ENCODE assay signal across 26 cellular contexts in the genomic region with DNA sequence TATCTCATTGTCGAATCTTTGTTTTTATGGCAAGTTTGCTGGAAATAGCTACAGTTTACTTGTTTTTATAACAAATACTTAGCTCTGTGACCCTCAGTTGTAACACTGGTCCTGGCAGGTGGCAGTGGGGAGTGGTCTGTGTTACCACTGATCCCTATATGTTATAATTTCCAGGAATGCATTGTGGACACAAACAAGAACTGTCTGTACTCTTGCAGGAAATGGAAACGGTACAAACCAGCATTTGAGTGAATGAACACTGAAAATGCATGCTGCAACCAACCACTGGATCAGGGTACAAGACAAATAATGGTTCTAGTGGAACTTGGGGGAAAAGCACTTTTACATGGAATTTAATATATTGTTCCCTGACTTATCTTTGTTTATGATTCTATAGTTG.
"Had no signal": no experiment of that assay in that cellular context is flagged by ENCODE, and none has a peak within 500 bp of the region (broad histone marks: within the 10 kb centered on the region; RNA-seq: fewer than 3 reads in every experiment).

No MANE protein-coding gene starts in this region.

- H3K79me2 ChIP-seq: parathyroid adenoma had no signal

- ATAC-seq: natural killer cell; psoas muscle; right cardiac atrium; sciatic nerve; stimulated activated effector memory CD8-positive, alpha-beta T cell treated with anti-CD3 and anti-CD28 coated beads, Interleukin-12 subunit alpha, Interleukin-12 subunit beta, amount 100 ng/mL, for 72 hours; stimulated activated naive B cell treated with anti-CD40 and anti-IgM and Interleukin-4, amounts not matched to agents 10 μg/mL and 1 μg/mL and 100 μg/mL, for 72 hours had no signal

- FAIRE-seq: small intestine, urothelium cell line had no signal

- H3K4me3 ChIP-seq: neural progenitor cell, ovary, psoas muscle, stomach, thoracic aorta, thyroid gland, tibial nerve, upper lobe of left lung, vagina had no signal

- H3K27ac ChIP-seq: neural progenitor cell, ovary, parathyroid adenoma, psoas muscle, stomach, thoracic aorta, thyroid gland, tibial nerve, vagina had no signal

- H2AFZ ChIP-seq: neural progenitor cell, parathyroid adenoma had no signal

- H3K27me3 ChIP-seq: neural progenitor cell, ovary, stomach, thyroid gland, tibial nerve, upper lobe of left lung, vagina had no signal

- H3K4me2 ChIP-seq: neural progenitor cell had no signal

- H3K36me3 ChIP-seq: neural progenitor cell, ovary, stomach, thoracic aorta, thyroid gland, tibial nerve, upper lobe of left lung, vagina had no signal

- H3K9ac ChIP-seq: neural progenitor cell, parathyroid adenoma had no signal

- H3K9me3 ChIP-seq: ovary, psoas muscle, stomach, thoracic aorta, thyroid gland, tibial nerve, upper lobe of left lung, vagina had no signal

- DNase-seq: naive B cell; natural killer cell; occipital lobe; ovary; posterior cingulate gyrus; psoas muscle; right cardiac atrium; small intestine; stimulated activated CD4-positive, alpha-beta T cell treated with anti-CD3 and anti-CD28 coated beads, Interleukin-15, amount 100 ng/mL, for 24 hours; stimulated activated CD4-positive, alpha-beta T cell treated with anti-CD3 and anti-CD28 coated beads, Interleukin-2, amount 100 ng/mL, for 24 hours; stimulated activated CD4-positive, alpha-beta T cell treated with anti-CD3 and anti-CD28 coated beads, Interleukin-2, amount 100 ng/mL, for 48 hours; stimulated activated CD4-positive, alpha-beta T cell treated with anti-CD3 and anti-CD28 coated beads, Interleukin-4, amount 100 ng/mL, for 24 hours; stimulated activated naive B cell treated with anti-CD40 and anti-IgM and Interleukin-4, amounts not matched to agents 10 μg/mL and 1 μg/mL and 100 μg/mL, for 72 hours; stimulated activated naive CD4-positive, alpha-beta T cell treated with Interleukin-2 at 50 U/mL for 16 hours; stomach; thyroid gland; trophoblast cell; upper lobe of left lung had no signal

- H3K4me1 ChIP-seq: neural progenitor cell, parathyroid adenoma, psoas muscle, stomach, thyroid gland, tibial nerve, upper lobe of left lung, vagina had no signal
